12 cellular contexts compared by ENCODE assay signal in genomic region chr12:92995258-92995905, GRCh38.
DNase-seq lines count a peak whose midpoint lies in the region; ATAC-seq and TF ChIP-seq lines count a peak whose summit lies in the region.
"Had no signal": no experiment of that assay in that cellular context is flagged by ENCODE, and none has a peak within 500 bp of the region (broad histone marks: within the 10 kb centered on the region; RNA-seq: fewer than 3 reads in every experiment).

No MANE protein-coding gene starts in this region.

- H3K4me3 Mint-ChIP-seq in progenitor cell of endocrine pancreas (ENCODE audit: low read depth): no peak overlapping the region
- H3K4me3 Mint-ChIP-seq: activated CD4-positive, alpha-beta T cell treated with anti-CD3 and anti-CD28 coated beads for 36 hours; activated naive CD8-positive, alpha-beta T cell treated with anti-CD3 and anti-CD28 coated beads, Interleukin-2, amount 10 ng/mL, durations not matched to agents 7 days and 5 days had no signal

- ATAC-seq in GM18909 (IDR thresholded peaks at IDR 0.05; ENCODE audit: poor library complexity, unreplicated experiment) (peak; percentile 72), GM21825 (IDR thresholded peaks at IDR 0.05; ENCODE audit: unreplicated experiment) (peak; percentile 82), HG03378 (IDR thresholded peaks at IDR 0.05; ENCODE audit: unreplicated experiment) (peak; percentile 78)
- ATAC-seq: activated CD4-positive, alpha-beta T cell treated with anti-CD3 and anti-CD28 coated beads for 36 hours had no signal

- H3K36me3 Mint-ChIP-seq in progenitor cell of endocrine pancreas (ENCODE audit: insufficient read depth): peaks cover 3% of the 10 kb centered on the region
- H3K36me3 Mint-ChIP-seq: activated naive CD8-positive, alpha-beta T cell treated with anti-CD3 and anti-CD28 coated beads, Interleukin-2, amount 10 ng/mL, durations not matched to agents 7 days and 5 days had no signal

- peaks cover 2% of the 10 kb centered on the region for H3K9me3 Mint-ChIP-seq in progenitor cell of endocrine pancreas (ENCODE audit: low read depth)

- no peak for TF ChIP-seq CTCF in progenitor cell of endocrine pancreas (IDR thresholded peaks at IDR 0.05; ENCODE audit: unreplicated experiment)

- peaks cover 3% of the 10 kb centered on the region for H3K27me3 Mint-ChIP-seq in progenitor cell of endocrine pancreas
- H3K27me3 Mint-ChIP-seq: activated CD4-positive, alpha-beta T cell treated with anti-CD3 and anti-CD28 coated beads for 36 hours had no signal

- peaks cover 6% of the 10 kb centered on the region for H3K4me1 Mint-ChIP-seq in progenitor cell of endocrine pancreas (ENCODE audit: low read depth)
- H3K4me1 Mint-ChIP-seq: activated naive CD8-positive, alpha-beta T cell treated with anti-CD3 and anti-CD28 coated beads, Interleukin-2, amount 10 ng/mL, durations not matched to agents 7 days and 5 days had no signal

- DNase-seq in renal cortical epithelial cell (ENCODE audit: low read depth): peak; percentile 11
- DNase-seq in cerebellar cortex (ENCODE audit: low spot score): no peak
- DNase-seq in progenitor cell of endocrine pancreas (ENCODE audit: low spot score, unreplicated experiment): no peak
- DNase-seq in NCI-H1417 (lab: John Stamatoyannopoulos, UW): no peak
- DNase-seq: activated CD4-positive, alpha-beta T cell treated with anti-CD3 and anti-CD28 coated beads for 36 hours; activated naive CD8-positive, alpha-beta T cell treated with anti-CD3 and anti-CD28 coated beads, Interleukin-2, amount 10 ng/mL, durations not matched to agents 7 days and 5 days; effector memory CD4-positive, alpha-beta T cell; HCEC 1CT; NCI-H1092 had no signal

- no peak overlapping the region for H3K27ac Mint-ChIP-seq in progenitor cell of endocrine pancreas
- H3K27ac Mint-ChIP-seq: activated CD4-positive, alpha-beta T cell treated with anti-CD3 and anti-CD28 coated beads for 36 hours; activated naive CD8-positive, alpha-beta T cell treated with anti-CD3 and anti-CD28 coated beads, Interleukin-2, amount 10 ng/mL, durations not matched to agents 7 days and 5 days had no signal
